In genomic region chr1:119956306-119956705, GRCh38 we compare ENCODE assay signal across 16 cellular contexts. TPM values are rescaled to one million over a fixed set of nuclear protein-coding genes. Genes with fewer than 3 reads are reported as not detected.
"Had no signal": no experiment of that assay in that cellular context is flagged by ENCODE, and none has a peak within 500 bp of the region (broad histone marks: within the 10 kb centered on the region; RNA-seq: fewer than 3 reads in every experiment).

No MANE protein-coding gene starts in this region.

- H3K4me1 ChIP-seq: colonic mucosa, lower lobe of right lung, uterus had no signal

- H3K27ac Mint-ChIP-seq: naive thymus-derived CD4-positive, alpha-beta T cell had no signal

- DNase-seq: activated CD4-positive, alpha-beta T cell treated with anti-CD3 and anti-CD28 coated beads for 1 hour; activated CD8-positive, alpha-beta memory T cell treated with anti-CD3 and anti-CD28 coated beads for 24 hours; activated naive CD4-positive, alpha-beta T cell treated with anti-CD3 and anti-CD28 coated beads, Interleukin-2, amount 50 U/mL, for 16 hours; colonic mucosa; effector memory CD4-positive, alpha-beta T cell; hippocampal formation; lower lobe of right lung; midbrain; naive thymus-derived CD4-positive, alpha-beta T cell; posterior cingulate gyrus; stomach; T1000; tibial artery; uterus had no signal

- H3K27me3 ChIP-seq: cardiac muscle cell, colonic mucosa, stomach, tibial artery, uterus had no signal

- H3K27me3 Mint-ChIP-seq: naive thymus-derived CD4-positive, alpha-beta T cell had no signal

- H3K4me3 ChIP-seq: cardiac muscle cell, colonic mucosa, lower lobe of right lung, skin epidermis, stomach, tibial artery, uterus had no signal

- H3K9me3 ChIP-seq: colonic mucosa, lower lobe of right lung, stomach, tibial artery, uterus had no signal

- ATAC-seq: lower lobe of right lung; naive thymus-derived CD4-positive, alpha-beta T cell had no signal

- H3K36me3 ChIP-seq: colonic mucosa, uterus had no signal

- H3K27ac ChIP-seq: cardiac muscle cell, colonic mucosa, lower lobe of right lung, skin epidermis, stomach, uterus had no signal

RNA-seq across cellular contexts. Expression of gene ADAM30, which starts 60.0 kb away (rescaled TPM):
- total RNA-seq: cardiac muscle cell; colonic mucosa; lower lobe of right lung; naive thymus-derived CD4-positive, alpha-beta T cell; stomach; uterus had no signal
